29 cellular contexts compared by ENCODE assay signal in the genomic region with DNA sequence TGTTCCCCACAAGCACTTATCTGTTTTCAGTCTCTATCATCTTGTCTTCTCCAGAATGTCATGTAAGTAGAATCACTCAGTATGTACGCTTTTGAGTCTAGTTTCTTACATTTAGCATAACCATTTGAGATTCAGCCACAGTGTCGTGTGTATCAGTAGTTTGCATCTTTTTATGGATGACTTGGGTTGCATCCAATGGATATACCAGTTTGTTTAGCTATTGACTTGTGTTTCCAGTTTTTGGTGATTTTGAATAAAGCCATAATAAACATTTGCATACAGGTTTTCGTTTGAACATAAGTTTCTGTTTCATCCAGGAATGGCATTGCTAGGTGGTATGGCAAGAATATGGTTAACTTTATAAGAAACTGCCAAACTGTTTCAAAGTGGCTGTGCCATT. TPM values are rescaled to one million over a fixed set of nuclear protein-coding genes. Genes with fewer than 3 reads are reported as not detected.
"Had no signal": no experiment of that assay in that cellular context is flagged by ENCODE, and none has a peak within 500 bp of the region (broad histone marks: within the 10 kb centered on the region; RNA-seq: fewer than 3 reads in every experiment).

No MANE protein-coding gene starts in this region.

- H3K27ac ChIP-seq: ascending aorta, breast epithelium, cardiac muscle cell, colonic mucosa, epithelial cell of prostate had no signal

- H3K9me3 ChIP-seq: ascending aorta, breast epithelium, colonic mucosa, esophagus squamous epithelium had no signal

- DNase-seq: activated CD4-positive, alpha-beta memory T cell treated with anti-CD3 and anti-CD28 coated beads, Interleukin-2, amount 10 ng/mL, durations not matched to agents 7 days and 5 days; activated CD4-positive, alpha-beta T cell treated with anti-CD3 and anti-CD28 coated beads for 1 hour; activated CD4-positive, alpha-beta T cell treated with anti-CD3 and anti-CD28 coated beads for 4 hours; activated CD4-positive, alpha-beta T cell treated with anti-CD3 and anti-CD28 coated beads, Interleukin-2, amount 10 ng/mL, durations not matched to agents 7 days and 5 days; activated CD4-positive, alpha-beta T cell treated with anti-CD3 and anti-CD28 coated beads, Interleukin-2, amount 50 U/mL, for 4 hours; activated CD8-positive, alpha-beta memory T cell treated with anti-CD3 and anti-CD28 coated beads, Interleukin-2, amount 50 U/mL, for 48 hours; activated gamma-delta T cell; activated naive CD4-positive, alpha-beta T cell; activated naive CD4-positive, alpha-beta T cell treated with anti-CD3 and anti-CD28 coated beads, Interleukin-2, amount 10 ng/mL, durations not matched to agents 7 days and 5 days; activated naive CD8-positive, alpha-beta T cell treated with anti-CD3 and anti-CD28 coated beads, Interleukin-2, amount 10 ng/mL, durations not matched to agents 7 days and 5 days; activated T-cell treated with anti-CD3 and anti-CD28 coated beads for 4 hours; activated T-cell treated with anti-CD3 and anti-CD28 coated beads, Interleukin-2, amount 50 U/mL, for 24 hours; activated T-cell treated with anti-CD3 and anti-CD28 coated beads, Interleukin-2, amount 50 U/mL, for 72 hours; central memory CD4-positive, alpha-beta T cell; cerebellar nuclear complex; colonic mucosa; effector CD8-positive, alpha-beta T cell; esophagus squamous epithelium; foreskin melanocyte; T-helper 2 cell had no signal

- H3K27me3 ChIP-seq: ascending aorta, breast epithelium, cardiac muscle cell, colonic mucosa, esophagus squamous epithelium, heart left ventricle had no signal

- H3K4me1 ChIP-seq: ascending aorta, breast epithelium, colonic mucosa had no signal

- H3K4me3 ChIP-seq: ascending aorta, breast epithelium, cardiac muscle cell, colonic mucosa, esophagus squamous epithelium, heart left ventricle had no signal

- H3K36me3 ChIP-seq: ascending aorta, breast epithelium, cardiac muscle cell, colonic mucosa, esophagus squamous epithelium had no signal

- ATAC-seq: activated naive CD4-positive, alpha-beta T cell treated with anti-CD3 and anti-CD28 coated beads, Interleukin-2, amount 50 U/mL, for 72 hours; activated T-cell treated with anti-CD3 and anti-CD28 coated beads, Interleukin-2, amount 50 U/mL, for 72 hours; heart left ventricle; WTC11 had no signal

RNA-seq across cellular contexts. Expression of a gene that starts 12.1 kb away (rescaled TPM):
- total RNA-seq: activated naive CD4-positive, alpha-beta T cell treated with anti-CD3 and anti-CD28 coated beads, Interleukin-2, amount 50 U/mL, for 72 hours; activated naive CD8-positive, alpha-beta T cell treated with anti-CD3 and anti-CD28 coated beads, Interleukin-2, amount 10 ng/mL, durations not matched to agents 7 days and 5 days; dermis microvascular lymphatic vessel endothelial cell; endothelial cell of umbilical vein had no signal
- polyA plus RNA-seq: cardiac muscle cell, endothelial cell of umbilical vein had no signal
